8 cellular contexts compared by ENCODE assay signal in genomic region chr19:55173186-55173716, GRCh38.
DNase-seq lines count a peak whose midpoint lies in the region; ATAC-seq and TF ChIP-seq lines count a peak whose summit lies in the region.

No MANE protein-coding gene starts in this region.

- no peaks in the 10 kb centered on the region for H3K9me3 ChIP-seq in iPS-15b (ENCODE audit: control insufficient read depth, insufficient read depth, low read length)

- H3K4me3 ChIP-seq in astrocyte of the spinal cord (ENCODE audit: low read depth, low read length): peak overlapping the region; percentile 42
- peak overlapping the region; percentile 73 for H3K4me3 ChIP-seq in iPS-15b (ENCODE audit: low read depth, low read length)

- peaks cover 7% of the 10 kb centered on the region for H3K4me1 ChIP-seq in iPS-15b (ENCODE audit: control insufficient read depth, insufficient read depth, low read length)

- TF ChIP-seq CTCF in astrocyte of the spinal cord (IDR thresholded peaks at IDR 0.05; ENCODE audit: low read depth, low read length): no peak

- peaks cover 14% of the 10 kb centered on the region for H3K4me1 Mint-ChIP-seq in T-helper 1 cell treated with Interleukin-12 subunit alpha and Interleukin-12 subunit beta and Interleukin-4 antibody, amounts not matched to agents 30 μg/mL and 1 μg/mL, for 36 hours (ENCODE audit: low read depth)
- peaks cover 28% of the 10 kb centered on the region for H3K4me1 Mint-ChIP-seq in stimulated activated naive CD8-positive, alpha-beta T cell treated with anti-CD3 and anti-CD28 coated beads, Interleukin-15, amount 100 ng/mL, for 72 hours

- H3K27ac Mint-ChIP-seq in T-helper 1 cell treated with Interleukin-12 subunit alpha and Interleukin-12 subunit beta and Interleukin-4 antibody, amounts not matched to agents 30 μg/mL and 1 μg/mL, for 36 hours: no peak overlapping the region
- H3K27ac Mint-ChIP-seq in stimulated activated naive CD8-positive, alpha-beta T cell treated with anti-CD3 and anti-CD28 coated beads, Interleukin-15, amount 100 ng/mL, for 72 hours: no peak overlapping the region

- peak overlapping the region; percentile 74 for H3K4me3 Mint-ChIP-seq in T-helper 1 cell treated with Interleukin-12 subunit alpha and Interleukin-12 subunit beta and Interleukin-4 antibody, amounts not matched to agents 30 μg/mL and 1 μg/mL, for 36 hours
- H3K4me3 Mint-ChIP-seq in stimulated activated naive CD8-positive, alpha-beta T cell treated with anti-CD3 and anti-CD28 coated beads, Interleukin-15, amount 100 ng/mL, for 72 hours: peak overlapping the region; percentile 75

- H3K9me3 Mint-ChIP-seq in T-helper 1 cell treated with Interleukin-12 subunit alpha and Interleukin-12 subunit beta and Interleukin-4 antibody, amounts not matched to agents 30 μg/mL and 1 μg/mL, for 36 hours: no peaks in the 10 kb centered on the region
- H3K9me3 Mint-ChIP-seq in stimulated activated naive CD8-positive, alpha-beta T cell treated with anti-CD3 and anti-CD28 coated beads, Interleukin-15, amount 100 ng/mL, for 72 hours: peaks cover 0 to 7% of the 10 kb centered on the region in 2 donors

- no peaks in the 10 kb centered on the region for H3K36me3 Mint-ChIP-seq in T-helper 1 cell treated with Interleukin-12 subunit alpha and Interleukin-12 subunit beta and Interleukin-4 antibody, amounts not matched to agents 30 μg/mL and 1 μg/mL, for 36 hours (ENCODE audit: low read depth)

- H3K27me3 Mint-ChIP-seq in T-helper 1 cell treated with Interleukin-12 subunit alpha and Interleukin-12 subunit beta and Interleukin-4 antibody, amounts not matched to agents 30 μg/mL and 1 μg/mL, for 36 hours (ENCODE audit: low read depth): peaks cover 76% of the 10 kb centered on the region
- H3K27me3 Mint-ChIP-seq in stimulated activated naive CD8-positive, alpha-beta T cell treated with anti-CD3 and anti-CD28 coated beads, Interleukin-15, amount 100 ng/mL, for 72 hours: peaks cover 95% of the 10 kb centered on the region

- DNase-seq in T-helper 1 cell: no peak
- DNase-seq in astrocyte of the spinal cord (ENCODE audit: low read depth, low spot score): no peak
- no peak for DNase-seq in stimulated activated naive CD8-positive, alpha-beta T cell treated with anti-CD3 and anti-CD28 coated beads, Interleukin-15, amount 100 ng/mL, for 72 hours
- DNase-seq in NCI-H1092 (lab: John Stamatoyannopoulos, UW): no peak
- DNase-seq in NCI-H748 (lab: John Stamatoyannopoulos, UW; ENCODE audit: unreplicated experiment): no peak
- DNase-seq in glomerular visceral epithelial cell (ENCODE audit: extremely low spot score): no peak

- no peak overlapping the region for H3K9ac ChIP-seq in iPS-15b (ENCODE audit: low read depth, low read length)

- H3K27me3 ChIP-seq in iPS-15b (ENCODE audit: control insufficient read depth, insufficient read depth, low read length): peaks cover 50% of the 10 kb centered on the region

- no peak for ATAC-seq in stimulated activated naive CD8-positive, alpha-beta T cell treated with anti-CD3 and anti-CD28 coated beads, Interleukin-15, amount 100 ng/mL, for 72 hours

- in situ Hi-C loops in astrocyte of the spinal cord (cut with HindIII; ENCODE audit: low sequenced_read_pairs): loop anchor here (10.0 kb wide), 1 partner anchor 222 kb away; no protein-coding TSS in a partner anchor

- H3K36me3 ChIP-seq in iPS-15b (ENCODE audit: control insufficient read depth, insufficient read depth, low read length): no peaks in the 10 kb centered on the region
